In genomic region chr12:46786774-46787173, GRCh38 we compare ENCODE assay signal across 21 cellular contexts. TPM values are rescaled to one million over a fixed set of nuclear protein-coding genes. Genes with fewer than 3 reads are reported as not detected.
DNase-seq lines count a peak whose midpoint lies in the region; ATAC-seq and TF ChIP-seq lines count a peak whose summit lies in the region.
"Had no signal": no experiment of that assay in that cellular context is flagged by ENCODE, and none has a peak within 500 bp of the region (broad histone marks: within the 10 kb centered on the region; RNA-seq: fewer than 3 reads in every experiment).

No MANE protein-coding gene starts in this region.

- H3K27me3 ChIP-seq in breast epithelium (no peaks in the 10 kb centered on the region), foreskin keratinocyte (no peaks in the 10 kb centered on the region), smooth muscle cell (ENCODE audit: low read depth) (no peaks in the 10 kb centered on the region)
- H3K27me3 ChIP-seq: uterus had no signal

- H3K27me3 Mint-ChIP-seq in MCF 10A (ENCODE audit: insufficient read depth, unreplicated experiment), result no peaks in the 10 kb centered on the region
- peaks cover 5% of the 10 kb centered on the region for H3K27me3 Mint-ChIP-seq in activated CD8-positive, alpha-beta T cell treated with anti-CD3 and anti-CD28 coated beads for 36 hours

- no peaks in the 10 kb centered on the region for H3F3A ChIP-seq in smooth muscle cell (ENCODE audit: low read depth)

- in situ Hi-C loops in astrocyte of the spinal cord (cut with HindIII; ENCODE audit: low sequenced_read_pairs), result no loop called here

- no peak overlapping the region for H3K9ac ChIP-seq in smooth muscle cell (ENCODE audit: low read depth)

- H3K36me3 Mint-ChIP-seq in MCF 10A (ENCODE audit: insufficient read depth, unreplicated experiment), result no peaks in the 10 kb centered on the region
- no peaks in the 10 kb centered on the region for H3K36me3 Mint-ChIP-seq in activated CD8-positive, alpha-beta T cell treated with anti-CD3 and anti-CD28 coated beads for 36 hours (ENCODE audit: low read depth)

- no peaks in the 10 kb centered on the region for H3K79me2 ChIP-seq in smooth muscle cell (ENCODE audit: low read depth)

- POLR2A ChIA-PET in MCF 10A (lab: Yijun Ruan, JAX), result interaction anchor here (1.1 to 1.9 kb wide), 2 partner anchors 13 to 84 kb away, joined by 4 to 9 read pairs; no protein-coding TSS in a partner anchor
- POLR2A ChIA-PET in activated CD8-positive, alpha-beta T cell treated with anti-CD3 and anti-CD28 coated beads for 36 hours (lab: Charles Lee), result no interaction called here

- no peaks in the 10 kb centered on the region for H4K20me1 ChIP-seq in smooth muscle cell (ENCODE audit: low read depth)

- no peaks in the 10 kb centered on the region for H3K9me3 ChIP-seq in breast epithelium
- no peaks in the 10 kb centered on the region for H3K9me3 ChIP-seq in smooth muscle cell (replicated peaks; ENCODE audit: low read depth)
- H3K9me3 ChIP-seq: uterus had no signal

- BruUV-seq in MCF 10A (replicated peaks; lab: Mats Ljungman, UMichigan), result no TSS peak

- H3K36me3 ChIP-seq in breast epithelium (no peaks in the 10 kb centered on the region), smooth muscle cell (ENCODE audit: low read depth) (no peaks in the 10 kb centered on the region)
- H3K36me3 ChIP-seq: uterus had no signal

- no peak for TF ChIP-seq POLR2A in breast epithelium (IDR thresholded peaks at IDR 0.05)

- no peak overlapping the region for H3K4me3 ChIP-seq in breast epithelium
- no peak overlapping the region for H3K4me3 ChIP-seq in astrocyte of the spinal cord (ENCODE audit: low read depth, low read length)
- no peak overlapping the region for H3K4me3 ChIP-seq in smooth muscle cell
- H3K4me3 ChIP-seq: skin epidermis, uterus had no signal

- H3K4me1 Mint-ChIP-seq in MCF 10A (ENCODE audit: insufficient read depth, unreplicated experiment), result peaks cover 16% of the 10 kb centered on the region
- H3K4me1 Mint-ChIP-seq in activated CD8-positive, alpha-beta T cell treated with anti-CD3 and anti-CD28 coated beads for 36 hours (ENCODE audit: low read depth), result peaks cover 4% of the 10 kb centered on the region
- H3K4me1 Mint-ChIP-seq: activated B cell treated with CpG ODN at 0.5 μM for 24 hours had no signal

- CTCF ChIA-PET in MCF 10A (lab: Yijun Ruan, JAX), result interaction anchor here (0.7 kb wide), 1 partner anchor 144 kb away, joined by 3 read pairs; no protein-coding TSS in a partner anchor
- CTCF ChIA-PET in activated CD8-positive, alpha-beta T cell treated with anti-CD3 and anti-CD28 coated beads for 36 hours (lab: Charles Lee), result no interaction called here

- H2AFZ ChIP-seq in smooth muscle cell (ENCODE audit: low read depth), result peak overlapping the region; percentile 51

- DNase-seq in MCF 10A (ENCODE audit: unreplicated experiment), result peak; percentile 14
- DNase-seq in breast epithelium (ENCODE audit: low spot score in 2 of 2), result no peak
- peak; percentile 47 for DNase-seq in astrocyte of the spinal cord (ENCODE audit: low read depth, low spot score)
- DNase-seq in foreskin keratinocyte, result peak; percentile 93 to 97
- DNase-seq in smooth muscle cell (lab: John Stamatoyannopoulos, UW; ENCODE audit: unreplicated experiment), result no peak
- no peak for DNase-seq in T-helper 1 cell
- DNase-seq in activated CD8-positive, alpha-beta T cell treated with anti-CD3 and anti-CD28 coated beads for 36 hours, result no peak
- DNase-seq in NCI-H1694 treated with DMSO at 0.1 percent for 48 hours (lab: John Stamatoyannopoulos, UW), result no peak
- DNase-seq: 8988T; activated B cell treated with CpG ODN at 0.5 μM for 24 hours; activated naive CD4-positive, alpha-beta T cell treated with anti-CD3 and anti-CD28 coated beads, Interleukin-2, amount 50 U/mL, for 16 hours; Caco-2; cerebellar nuclear complex; erythroblast; KG1; NCI-H146; NCI-H526; stimulated activated naive CD8-positive, alpha-beta T cell treated with anti-CD3 and anti-CD28 coated beads, Interleukin-15, Interleukin-2, amounts not matched to agents 100 U/mL and 50 U/mL, for 24 hours; uterus had no signal

- intact Hi-C loops in MCF 10A (cut with micrococcal nuclease) (no loop called here), breast epithelium (cut with DNase I; ENCODE audit: low total_unique reads) (no loop called here)
- intact Hi-C loops in activated CD8-positive, alpha-beta T cell treated with anti-CD3 and anti-CD28 coated beads for 36 hours (cut with micrococcal nuclease), result no loop called here

- H3K4me2 ChIP-seq in smooth muscle cell, result peak overlapping the region; percentile 63

- H3K9me3 Mint-ChIP-seq in MCF 10A (ENCODE audit: unreplicated experiment), result peaks cover 5% of the 10 kb centered on the region
- no peaks in the 10 kb centered on the region for H3K9me3 Mint-ChIP-seq in activated CD8-positive, alpha-beta T cell treated with anti-CD3 and anti-CD28 coated beads for 36 hours
- H3K9me3 Mint-ChIP-seq: activated B cell treated with CpG ODN at 0.5 μM for 24 hours had no signal

- peak; percentile 64 for ATAC-seq in foreskin keratinocyte
- no peak for ATAC-seq in activated CD8-positive, alpha-beta T cell treated with anti-CD3 and anti-CD28 coated beads for 36 hours
- ATAC-seq: stimulated activated naive CD8-positive, alpha-beta T cell treated with anti-CD3 and anti-CD28 coated beads, Interleukin-15, Interleukin-2, amounts not matched to agents 100 U/mL and 50 U/mL, for 24 hours had no signal

- H3K4me1 ChIP-seq in breast epithelium (no peaks in the 10 kb centered on the region), foreskin keratinocyte (peaks cover 28% of the 10 kb centered on the region), smooth muscle cell (ENCODE audit: low read depth) (peaks cover 14% of the 10 kb centered on the region)
- H3K4me1 ChIP-seq: uterus had no signal

- peak overlapping the region; percentile 67 for H3K27ac Mint-ChIP-seq in MCF 10A (ENCODE audit: low read depth, unreplicated experiment)
- no peak overlapping the region for H3K27ac Mint-ChIP-seq in activated CD8-positive, alpha-beta T cell treated with anti-CD3 and anti-CD28 coated beads for 36 hours
- H3K27ac Mint-ChIP-seq: activated B cell treated with CpG ODN at 0.5 μM for 24 hours had no signal

- TF ChIP-seq CTCF in MCF 10A (IDR thresholded peaks at IDR 0.05; ENCODE audit: unreplicated experiment) (no peak), breast epithelium (IDR thresholded peaks at IDR 0.05) (no peak), astrocyte of the spinal cord (IDR thresholded peaks at IDR 0.05; ENCODE audit: low read depth, low read length) (no peak), foreskin keratinocyte (conservative IDR thresholded peaks at IDR 0.05) (no peak), smooth muscle cell (IDR thresholded peaks at IDR 0.05; ENCODE audit: borderline replicate concordance, insufficient read depth, poor library complexity, severe bottlenecking) (no peak)
- no peak for TF ChIP-seq CTCF in activated CD8-positive, alpha-beta T cell treated with anti-CD3 and anti-CD28 coated beads for 36 hours (IDR thresholded peaks at IDR 0.05)

- no peak overlapping the region for H3K4me3 Mint-ChIP-seq in MCF 10A (ENCODE audit: unreplicated experiment)
- no peak overlapping the region for H3K4me3 Mint-ChIP-seq in activated CD8-positive, alpha-beta T cell treated with anti-CD3 and anti-CD28 coated beads for 36 hours
- H3K4me3 Mint-ChIP-seq: activated B cell treated with CpG ODN at 0.5 μM for 24 hours had no signal

- 51% methylated on average over 3 of the region's 3 CpGs for WGBS in smooth muscle cell (ENCODE audit: low lambda C conversion rate)

- no peak overlapping the region for H3K27ac ChIP-seq in breast epithelium
- H3K27ac ChIP-seq in foreskin keratinocyte, result peak overlapping the region; percentile 73
- H3K27ac ChIP-seq in smooth muscle cell (ENCODE audit: low read depth), result peak overlapping the region; percentile 77
- H3K27ac ChIP-seq: uterus had no signal

RNA-seq across cellular contexts. Expression of gene SLC38A4, which starts 39.0 kb away (rescaled TPM):
- total RNA-seq in MCF 10A (2022) (0.12 TPM in 1 of 2 replicates, not detected in the other), breast epithelium (under 1 TPM in 2 of 3 donors, not detected in 1; 0.15 to 0.33 TPM), foreskin keratinocyte (0.49 and 0.65 TPM in 2 replicates), smooth muscle cell (2.5 and 2.7 TPM in 2 replicates)
- polyA plus RNA-seq in foreskin keratinocyte (0.26 and 0.28 TPM in 2 replicates), smooth muscle cell (0.77 and 1.6 TPM in 2 replicates)
- not detected for total RNA-seq in activated CD8-positive, alpha-beta T cell treated with anti-CD3 and anti-CD28 coated beads for 36 hours
- total RNA-seq: activated B cell treated with CpG ODN at 0.5 μM for 24 hours; T-helper 1 cell treated with Interleukin-12 subunit alpha and Interleukin-12 subunit beta and Interleukin-4 antibody, amounts not matched to agents 30 ng/mL and 1 ng/mL, for 36 hours had no signal

Comparison
In these comparisons a context has a peak if more than half of its experiments do, and no peak if none do; other contexts are left out.
1. DNase-seq: peak in MCF 10A (single experiment), astrocyte of the spinal cord (single experiment) and foreskin keratinocyte (2 of 2); none in breast epithelium (0 of 2), smooth muscle cell (single experiment), T-helper 1 cell (0 of 5), activated CD8-positive, alpha-beta T cell treated with anti-CD3 and anti-CD28 coated beads for 36 hours (single experiment) and NCI-H1694 treated with DMSO at 0.1 percent for 48 hours (single experiment).
2. H3K27ac ChIP-seq: peak in foreskin keratinocyte (single experiment) and smooth muscle cell (single experiment); none in breast epithelium (0 of 2).